11 cellular contexts compared by ENCODE assay signal in the genomic region with DNA sequence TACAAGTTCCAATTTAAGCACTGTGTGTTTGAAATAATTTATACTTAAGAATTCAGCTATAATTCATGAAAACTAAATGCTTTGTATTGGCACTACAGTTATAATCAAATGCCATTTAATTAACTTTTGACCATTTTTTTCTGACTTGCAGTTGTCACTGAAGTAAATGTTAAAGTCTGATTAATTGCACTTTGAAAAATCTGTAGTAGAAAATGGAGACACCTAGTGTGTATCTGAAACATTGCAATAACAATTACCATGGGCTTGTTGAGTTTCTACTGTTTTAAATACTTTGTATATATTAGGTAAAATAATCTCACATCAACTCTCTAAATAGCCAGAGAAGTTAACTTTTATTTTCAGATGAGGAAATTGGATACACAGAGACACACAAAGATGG.
DNase-seq lines count a peak whose midpoint lies in the region; ATAC-seq and TF ChIP-seq lines count a peak whose summit lies in the region.
"Had no signal": no experiment of that assay in that cellular context is flagged by ENCODE, and none has a peak within 500 bp of the region (broad histone marks: within the 10 kb centered on the region; RNA-seq: fewer than 3 reads in every experiment).

No MANE protein-coding gene starts in this region.

- H3K79me2 ChIP-seq in OCI-LY1 (ENCODE audit: insufficient read depth, low read length): no peaks in the 10 kb centered on the region
- H3K79me2 ChIP-seq in fibroblast of lung (ENCODE audit: control insufficient read depth, insufficient read depth, low read length): no peaks in the 10 kb centered on the region

- BruUV-seq in A673 (replicated peaks; lab: Mats Ljungman, UMichigan): no TSS peak

- no peak overlapping the region for H2AFZ ChIP-seq in OCI-LY1 (ENCODE audit: low read length)
- H2AFZ ChIP-seq in fibroblast of lung (ENCODE audit: low read length): no peak overlapping the region

- H3K9me3 Mint-ChIP-seq in natural killer cell treated with Interleukin-12 subunit alpha and Interleukin-12 subunit beta and Interleukin-15 and Interleukin-18, amount 100 ng/mL, for 72 hours: peaks cover 3% of the 10 kb centered on the region

- H3K27ac ChIP-seq in A673 (ENCODE audit: low read depth, low read length, poor library complexity, severe bottlenecking) (no peak overlapping the region), OCI-LY1 (ENCODE audit: low read depth, low read length, poor library complexity, severe bottlenecking) (no peak overlapping the region), fibroblast of lung (ENCODE audit: insufficient read depth, low read length) (no peak overlapping the region)
- H3K27ac ChIP-seq: gastroesophageal sphincter had no signal

- H3K9ac ChIP-seq in OCI-LY1 (ENCODE audit: low read length): no peak overlapping the region
- no peak overlapping the region for H3K9ac ChIP-seq in fibroblast of lung (ENCODE audit: insufficient read depth, low read length)

- intact Hi-C loops in A673 (cut with micrococcal nuclease; ENCODE audit: unreplicated experiment): loop anchor here (5.0 kb wide), 2 partner anchors 73 to 673 kb away; no protein-coding TSS in a partner anchor
- intact Hi-C loops in lower leg skin (cut with DNase I; ENCODE audit: low total_unique reads): no loop called here

- no peaks in the 10 kb centered on the region for H3F3A ChIP-seq in OCI-LY1 (ENCODE audit: insufficient read depth, low read length)

- H3K4me1 Mint-ChIP-seq in natural killer cell treated with Interleukin-12 subunit alpha and Interleukin-12 subunit beta and Interleukin-15 and Interleukin-18, amount 100 ng/mL, for 72 hours (ENCODE audit: low read depth in 2 of 2): no peaks in the 10 kb centered on the region

- no peaks in the 10 kb centered on the region for H3K36me3 Mint-ChIP-seq in natural killer cell treated with Interleukin-12 subunit alpha and Interleukin-12 subunit beta and Interleukin-15 and Interleukin-18, amount 100 ng/mL, for 72 hours

- TF ChIP-seq CTCF in A673 (conservative IDR thresholded peaks at IDR 0.05; ENCODE audit: low read depth, low read length): peak; percentile 74
- peak; percentile 68 for TF ChIP-seq CTCF in OCI-LY1 (IDR thresholded peaks at IDR 0.05; ENCODE audit: low read length)
- TF ChIP-seq CTCF in fibroblast of lung (conservative IDR thresholded peaks at IDR 0.05 in 1 of 2, IDR thresholded peaks at IDR 0.05 in 1 of 2; ENCODE audit: low read depth in 1 of 2, low read length in 2 of 2): peak in 1 of 2 donors; percentile 41
- TF ChIP-seq CTCF in lower leg skin (IDR thresholded peaks at IDR 0.05): no peak
- no peak for TF ChIP-seq CTCF in omental fat pad (IDR thresholded peaks at IDR 0.05)

- POLR2A ChIA-PET in A673 (lab: Charles Lee; ENCODE audit: low non-redundant PET): no interaction called here

- peak; percentile 60 for ATAC-seq in GM18909 (IDR thresholded peaks at IDR 0.05; ENCODE audit: poor library complexity, unreplicated experiment)
- no peak for ATAC-seq in natural killer cell treated with Interleukin-12 subunit alpha and Interleukin-12 subunit beta and Interleukin-15 and Interleukin-18, amount 100 ng/mL, for 72 hours
- ATAC-seq in omental fat pad (ENCODE audit: low FRiP score): no peak
- no peak for ATAC-seq in HG03196 (IDR thresholded peaks at IDR 0.05; ENCODE audit: unreplicated experiment)
- ATAC-seq: gastroesophageal sphincter had no signal

- H4K20me1 ChIP-seq in OCI-LY1 (ENCODE audit: insufficient read depth, low read length) (no peaks in the 10 kb centered on the region), fibroblast of lung (ENCODE audit: control insufficient read depth, extremely low read depth, insufficient read depth, low read length) (no peaks in the 10 kb centered on the region)

- no peak for TF ChIP-seq POLR2A in lower leg skin (IDR thresholded peaks at IDR 0.05)

- no peaks in the 10 kb centered on the region for H3K27me3 Mint-ChIP-seq in natural killer cell treated with Interleukin-12 subunit alpha and Interleukin-12 subunit beta and Interleukin-15 and Interleukin-18, amount 100 ng/mL, for 72 hours

- peak; percentile 37 for DNase-seq in A673 (ENCODE audit: low spot score)
- peak; percentile 16 to 36 for DNase-seq in fibroblast of lung (ENCODE audit: low read depth in 2 of 2)
- no peak for DNase-seq in lower leg skin (ENCODE audit: low spot score in 2 of 2)
- no peak for DNase-seq in natural killer cell treated with Interleukin-12 subunit alpha and Interleukin-12 subunit beta and Interleukin-15 and Interleukin-18, amount 100 ng/mL, for 72 hours (ENCODE audit: low spot score)
- no peak for DNase-seq in omental fat pad (ENCODE audit: low spot score)
- DNase-seq: activated CD4-positive, alpha-beta T cell treated with anti-CD3 and anti-CD28 coated beads for 4 hours; stimulated activated CD4-positive, alpha-beta T cell treated with anti-CD3 and anti-CD28 coated beads, Interleukin-1b, Interleukin-23, amount 100 ng/mL, for 48 hours had no signal

- no peaks in the 10 kb centered on the region for H3K4me1 ChIP-seq in A673 (ENCODE audit: insufficient read depth, low read length, poor library complexity, severe bottlenecking)
- peaks cover 2% of the 10 kb centered on the region for H3K4me1 ChIP-seq in OCI-LY1 (ENCODE audit: insufficient read depth, low read length, severe bottlenecking)
- H3K4me1 ChIP-seq in fibroblast of lung (ENCODE audit: control insufficient read depth, extremely low read depth, insufficient read depth, low read length): no peaks in the 10 kb centered on the region
- H3K4me1 ChIP-seq: gastroesophageal sphincter had no signal

- H3K4me3 ChIP-seq in A673 (ENCODE audit: low read depth, low read length, poor library complexity, severe bottlenecking) (no peak overlapping the region), OCI-LY1 (ENCODE audit: low read depth, low read length, poor library complexity, severe bottlenecking) (no peak overlapping the region), fibroblast of lung (replicated peaks in 1 of 4; ENCODE audit: control extremely low read depth in 1 of 4, insufficient read depth in 1 of 4, low read depth in 3 of 4, low read length in 4 of 4) (no peak overlapping the region), lower leg skin (ENCODE audit: low read depth, poor library complexity, severe bottlenecking) (no peak overlapping the region)
- H3K4me3 ChIP-seq: gastroesophageal sphincter had no signal

- no peaks in the 10 kb centered on the region for H3K36me3 ChIP-seq in A673 (ENCODE audit: insufficient read depth, low read length, poor library complexity, severe bottlenecking)
- H3K36me3 ChIP-seq in OCI-LY1 (ENCODE audit: insufficient read depth, low read length): no peaks in the 10 kb centered on the region
- no peaks in the 10 kb centered on the region for H3K36me3 ChIP-seq in fibroblast of lung (ENCODE audit: control insufficient read depth, insufficient read depth, low read length)
- H3K36me3 ChIP-seq: gastroesophageal sphincter had no signal

- CTCF ChIA-PET in A673 (lab: Charles Lee): no interaction called here

- H3K27ac Mint-ChIP-seq in natural killer cell treated with Interleukin-12 subunit alpha and Interleukin-12 subunit beta and Interleukin-15 and Interleukin-18, amount 100 ng/mL, for 72 hours: no peak overlapping the region

- H3K4me2 ChIP-seq in OCI-LY1 (ENCODE audit: low read length): no peak overlapping the region
- no peak overlapping the region for H3K4me2 ChIP-seq in fibroblast of lung (ENCODE audit: extremely low read depth, insufficient read depth, low read length)

- H3K9me3 ChIP-seq in A673 (ENCODE audit: low read depth, low read length, poor library complexity, severe bottlenecking) (no peaks in the 10 kb centered on the region), OCI-LY1 (ENCODE audit: low read length) (no peaks in the 10 kb centered on the region), fibroblast of lung (ENCODE audit: control insufficient read depth, insufficient read depth, low read depth, low read length) (no peaks in the 10 kb centered on the region)
- H3K9me3 ChIP-seq: gastroesophageal sphincter had no signal

- no peaks in the 10 kb centered on the region for H3K9me2 ChIP-seq in OCI-LY1 (ENCODE audit: low read depth, low read length)

- H3K27me3 ChIP-seq in A673 (replicated peaks; ENCODE audit: insufficient read depth, low read depth, low read length, poor library complexity) (no peaks in the 10 kb centered on the region), OCI-LY1 (ENCODE audit: insufficient read depth, low read length) (no peaks in the 10 kb centered on the region), fibroblast of lung (ENCODE audit: control insufficient read depth, insufficient read depth, low read length) (no peaks in the 10 kb centered on the region)
- H3K27me3 ChIP-seq: gastroesophageal sphincter had no signal

- H3K4me3 Mint-ChIP-seq in natural killer cell treated with Interleukin-12 subunit alpha and Interleukin-12 subunit beta and Interleukin-15 and Interleukin-18, amount 100 ng/mL, for 72 hours: no peak overlapping the region

Comparison
In these comparisons a context has a peak if more than half of its experiments do, and no peak if none do; other contexts are left out.
1. DNase-seq: peak in A673 (single experiment) and fibroblast of lung (2 of 2); none in lower leg skin (0 of 2), natural killer cell treated with Interleukin-12 subunit alpha and Interleukin-12 subunit beta and Interleukin-15 and Interleukin-18, amount 100 ng/mL, for 72 hours (single experiment) and omental fat pad (single experiment).
2. CTCF ChIP-seq: peak in A673 (single experiment) and OCI-LY1 (single experiment); none in lower leg skin (0 of 3) and omental fat pad (0 of 3).